ENCODE assay signal across 1 cellular context in the genomic region with DNA sequence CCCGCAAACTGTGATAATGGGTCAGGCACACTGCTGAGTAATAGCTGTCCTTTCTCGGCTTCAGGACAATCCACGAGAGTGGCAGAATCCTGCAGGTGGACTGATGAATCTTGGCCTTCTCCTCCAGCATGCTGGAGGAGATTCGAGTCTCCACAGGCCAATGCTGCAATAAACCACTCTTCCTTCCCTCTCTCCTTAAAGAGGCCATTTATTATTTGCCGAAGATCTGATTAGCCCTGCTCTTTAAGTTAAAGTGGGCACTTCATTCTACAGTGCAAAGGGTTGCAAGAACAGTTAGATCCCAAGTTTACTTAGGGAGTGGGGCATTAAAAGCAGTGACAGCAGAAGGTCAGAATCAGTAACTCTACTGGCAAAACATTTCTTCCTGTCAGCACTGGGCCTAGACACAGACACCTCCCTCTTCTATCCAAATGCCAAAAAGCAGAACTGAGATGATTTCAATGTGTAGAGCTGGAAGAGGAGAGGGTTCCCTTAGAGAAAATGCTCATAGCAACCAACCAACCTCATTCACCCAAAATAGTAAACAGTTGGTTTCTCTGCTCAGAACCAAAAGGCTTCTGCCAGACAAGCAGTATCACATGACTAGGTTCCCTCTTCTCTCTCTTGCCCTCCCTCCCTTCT.
TF ChIP-seq lines count a peak whose summit lies in the region.

No MANE protein-coding gene starts in this region.

TF ChIP-seq in HepG2, 621 proteins besides CTCF, POLR2A, EP300 and RAD21 (continued from another document):
- TF ChIP-seq, protein P1, sequence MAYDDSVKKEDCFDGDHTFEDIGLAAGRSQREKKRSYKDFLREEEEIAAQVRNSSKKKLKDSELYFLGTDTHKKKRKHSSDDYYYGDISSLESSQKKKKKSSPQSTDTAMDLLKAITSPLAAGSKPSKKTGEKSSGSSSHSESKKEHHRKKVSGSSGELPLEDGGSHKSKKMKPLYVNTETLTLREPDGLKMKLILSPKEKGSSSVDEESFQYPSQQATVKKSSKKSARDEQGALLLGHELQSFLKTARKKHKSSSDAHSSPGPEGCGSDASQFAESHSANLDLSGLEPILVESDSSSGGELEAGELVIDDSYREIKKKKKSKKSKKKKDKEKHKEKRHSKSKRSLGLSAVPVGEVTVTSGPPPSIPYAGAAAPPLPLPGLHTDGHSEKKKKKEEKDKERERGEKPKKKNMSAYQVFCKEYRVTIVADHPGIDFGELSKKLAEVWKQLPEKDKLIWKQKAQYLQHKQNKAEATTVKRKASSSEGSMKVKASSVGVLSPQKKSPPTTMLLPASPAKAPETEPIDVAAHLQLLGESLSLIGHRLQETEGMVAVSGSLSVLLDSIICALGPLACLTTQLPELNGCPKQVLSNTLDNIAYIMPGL (CRISPR knock-in tag; IDR thresholded peaks at IDR 0.05; ENCODE audit: borderline replicate concordance in 1 of 2, low read depth in 1 of 2), result no peak
- no peak for TF ChIP-seq ZFP36L2 (CRISPR knock-in tag; IDR thresholded peaks at IDR 0.05)
- TF ChIP-seq ZNF629 (CRISPR knock-in tag; conservative IDR thresholded peaks at IDR 0.05), result no peak
- no peak for TF ChIP-seq TGIF2 (CRISPR knock-in tag; IDR thresholded peaks at IDR 0.05)
- TF ChIP-seq ATM (IDR thresholded peaks at IDR 0.05; ENCODE audit: borderline replicate concordance), result no peak
- TF ChIP-seq, protein P2, sequence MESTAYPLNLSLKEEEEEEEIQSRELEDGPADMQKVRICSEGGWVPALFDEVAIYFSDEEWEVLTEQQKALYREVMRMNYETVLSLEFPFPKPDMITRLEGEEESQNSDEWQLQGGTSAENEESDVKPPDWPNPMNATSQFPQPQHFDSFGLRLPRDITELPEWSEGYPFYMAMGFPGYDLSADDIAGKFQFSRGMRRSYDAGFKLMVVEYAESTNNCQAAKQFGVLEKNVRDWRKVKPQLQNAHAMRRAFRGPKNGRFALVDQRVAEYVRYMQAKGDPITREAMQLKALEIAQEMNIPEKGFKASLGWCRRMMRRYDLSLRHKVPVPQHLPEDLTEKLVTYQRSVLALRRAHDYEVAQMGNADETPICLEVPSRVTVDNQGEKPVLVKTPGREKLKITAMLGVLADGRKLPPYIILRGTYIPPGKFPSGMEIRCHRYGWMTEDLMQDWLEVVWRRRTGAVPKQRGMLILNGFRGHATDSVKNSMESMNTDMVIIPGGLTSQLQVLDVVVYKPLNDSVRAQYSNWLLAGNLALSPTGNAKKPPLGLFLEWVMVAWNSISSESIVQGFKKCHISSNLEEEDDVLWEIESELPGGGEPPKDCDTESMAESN (CRISPR knock-in tag; conservative IDR thresholded peaks at IDR 0.05), result no peak
- no peak for TF ChIP-seq PCBP1 (IDR thresholded peaks at IDR 0.05; ENCODE audit: borderline replicate concordance, low read depth, low read length)
- TF ChIP-seq ZNF256 (CRISPR knock-in tag; conservative IDR thresholded peaks at IDR 0.05), result no peak
- TF ChIP-seq CC2D1A (CRISPR knock-in tag; IDR thresholded peaks at IDR 0.05), result no peak
- TF ChIP-seq KDM5A (IDR thresholded peaks at IDR 0.05; ENCODE audit: borderline replicate concordance, low read length), result no peak
